In the genomic region with DNA sequence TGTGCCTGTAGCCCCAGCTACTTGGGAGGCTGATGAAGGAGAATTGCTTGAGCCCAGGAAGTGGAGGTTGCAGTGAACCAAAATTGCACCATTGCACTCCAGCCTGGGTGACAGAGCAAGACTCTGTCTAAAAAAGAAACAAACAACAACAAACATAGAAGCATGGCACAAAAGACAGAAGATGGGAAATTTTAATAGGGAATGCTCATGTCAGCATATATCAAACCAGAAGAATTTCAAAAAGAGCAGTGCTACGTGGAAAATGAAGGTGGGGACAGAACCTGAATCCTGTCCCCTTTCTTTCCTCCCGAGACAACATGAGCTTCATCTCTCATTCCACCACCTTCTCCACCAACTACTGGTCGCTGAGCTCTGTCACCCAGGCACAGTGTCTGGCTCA, we compare ENCODE assay signal across 35 cellular contexts.
"Had no signal": no experiment of that assay in that cellular context is flagged by ENCODE, and none has a peak within 500 bp of the region (broad histone marks: within the 10 kb centered on the region; RNA-seq: fewer than 3 reads in every experiment).

No MANE protein-coding gene starts in this region.

- H3K36me3 ChIP-seq: MG63 had no signal

- H3K4me3 ChIP-seq: MG63 had no signal

- H3K27me3 ChIP-seq: MG63 had no signal

- H3K9me3 ChIP-seq: MG63 had no signal

- DNase-seq: MG63, MM.1S, MV-4-11, NCI-H1048, NCI-H1092, NCI-H1092 treated with DMSO at 0.1 percent for 48 hours, NCI-H1105, NCI-H1105 treated with DMSO at 0.1 percent for 48 hours, NCI-H1417, NCI-H1417 treated with DMSO at 0.1 percent for 48 hours, NCI-H1436, NCI-H1436 treated with DMSO at 0.1 percent for 48 hours, NCI-H146, NCI-H1694, NCI-H1694 treated with DMSO at 0.1 percent for 48 hours, NCI-H187, NCI-H187 treated with DMSO at 0.1 percent for 48 hours, NCI-H1930, NCI-H2029, NCI-H2029 treated with DMSO at 0.1 percent for 48 hours, NCI-H2081, NCI-H2081 treated with DMSO at 0.1 percent for 48 hours, NCI-H2107, NCI-H2171, NCI-H2171 treated with DMSO at 0.1 percent for 48 hours, NCI-H2227 treated with DMSO at 0.1 percent for 48 hours, NCI-H226, NCI-H345, NCI-H446, NCI-H446 treated with DMSO at 0.1 percent for 48 hours, NCI-H510A, NCI-H510A treated with DMSO at 0.1 percent for 48 hours, NCI-H524, NCI-H524 treated with DMSO at 0.1 percent for 48 hours, NCI-H526 had no signal
